Comparison of ENCODE assay signal across 8 cellular contexts in the genomic region with DNA sequence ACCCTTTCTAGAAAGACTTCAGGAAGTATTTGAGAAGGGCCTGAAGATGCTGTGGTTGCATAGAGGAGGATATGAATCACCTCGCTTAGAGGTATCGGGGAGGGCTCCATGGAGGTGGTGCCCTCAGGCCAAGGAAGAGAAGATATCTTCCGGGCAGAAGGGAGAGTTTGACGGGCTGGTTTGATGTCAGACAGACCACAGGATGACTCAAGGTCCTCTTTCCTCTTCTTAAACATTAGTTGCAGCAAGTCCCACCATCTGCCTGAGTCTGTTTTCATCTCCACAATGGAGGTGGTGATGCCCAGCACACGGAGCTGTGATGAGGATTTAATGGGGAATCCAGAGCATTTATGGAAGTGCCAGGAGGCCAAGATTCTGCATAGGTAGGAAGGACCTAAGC.
DNase-seq lines count a peak whose midpoint lies in the region; ATAC-seq and TF ChIP-seq lines count a peak whose summit lies in the region.

No MANE protein-coding gene starts in this region.

- H3K9me3 ChIP-seq in OCI-LY3 (ENCODE audit: insufficient read depth, low read length): no peaks in the 10 kb centered on the region

- no peak overlapping the region for H3K27ac ChIP-seq in OCI-LY3 (ENCODE audit: low read length)

- H3K9ac ChIP-seq in OCI-LY3 (ENCODE audit: low read length): no peak overlapping the region

- H3K4me1 ChIP-seq in OCI-LY3 (ENCODE audit: low read length): peaks cover 44% of the 10 kb centered on the region

- no peaks in the 10 kb centered on the region for H4K20me1 ChIP-seq in OCI-LY3 (ENCODE audit: insufficient read depth, low read length)

- ATAC-seq in GM19395 (IDR thresholded peaks at IDR 0.05; ENCODE audit: unreplicated experiment) (peak; percentile 46), GM18873 (IDR thresholded peaks at IDR 0.05; ENCODE audit: low FRiP score, unreplicated experiment) (no peak)

- H3K36me3 ChIP-seq in OCI-LY3 (replicated peaks; ENCODE audit: low read depth, low read length): no peaks in the 10 kb centered on the region

- H3K4me3 ChIP-seq in OCI-LY3 (ENCODE audit: low read length): no peak overlapping the region

- no peak for TF ChIP-seq CTCF in OCI-LY3 (IDR thresholded peaks at IDR 0.05; ENCODE audit: low read depth, low read length)

- no peaks in the 10 kb centered on the region; the same call in 1 of the 2 replicates for H3K27me3 ChIP-seq in OCI-LY3 (ENCODE audit: low read depth, low read length)

- DNase-seq in activated T-helper 1 cell treated with anti-CD3 and anti-CD28 coated beads, Interleukin-2, amount 50 U/mL, for 16 hours (ENCODE audit: low read depth in 1 of 2, low spot score in 1 of 2): peak; percentile 29 to 57
- peak; percentile 63 to 76 (median 67) for DNase-seq in stimulated activated CD4-positive, alpha-beta T cell treated with anti-CD3 and anti-CD28 coated beads, Interleukin-12 subunit alpha, Interleukin-12 subunit beta, amount 100 ng/mL, for 48 hours (ENCODE audit: low read depth in 2 of 3, low spot score in 1 of 3)
- DNase-seq in putamen (ENCODE audit: low spot score) (no peak), NCI-H1436 (lab: John Stamatoyannopoulos, UW) (no peak), epidermal melanocyte (ENCODE audit: insufficient read length, low spot score) (no peak)

- no peaks in the 10 kb centered on the region for H3K79me2 ChIP-seq in OCI-LY3 (ENCODE audit: low read length)

- 0 out of 2 replicates have a peak overlapping the region, but pooled peaks have one; percentile 3 for H3K4me2 ChIP-seq in OCI-LY3 (ENCODE audit: low read length)

- H2AFZ ChIP-seq in OCI-LY3 (ENCODE audit: low read depth, low read length): no peak overlapping the region

Comparison
In these comparisons a context has a peak if more than half of its experiments do, and no peak if none do; other contexts are left out.
1. DNase-seq: peak in activated T-helper 1 cell treated with anti-CD3 and anti-CD28 coated beads, Interleukin-2, amount 50 U/mL, for 16 hours (2 of 2) and stimulated activated CD4-positive, alpha-beta T cell treated with anti-CD3 and anti-CD28 coated beads, Interleukin-12 subunit alpha, Interleukin-12 subunit beta, amount 100 ng/mL, for 48 hours (3 of 3); none in putamen (single experiment), NCI-H1436 (single experiment) and epidermal melanocyte (single experiment).